18 cellular contexts compared by ENCODE assay signal in the genomic region with DNA sequence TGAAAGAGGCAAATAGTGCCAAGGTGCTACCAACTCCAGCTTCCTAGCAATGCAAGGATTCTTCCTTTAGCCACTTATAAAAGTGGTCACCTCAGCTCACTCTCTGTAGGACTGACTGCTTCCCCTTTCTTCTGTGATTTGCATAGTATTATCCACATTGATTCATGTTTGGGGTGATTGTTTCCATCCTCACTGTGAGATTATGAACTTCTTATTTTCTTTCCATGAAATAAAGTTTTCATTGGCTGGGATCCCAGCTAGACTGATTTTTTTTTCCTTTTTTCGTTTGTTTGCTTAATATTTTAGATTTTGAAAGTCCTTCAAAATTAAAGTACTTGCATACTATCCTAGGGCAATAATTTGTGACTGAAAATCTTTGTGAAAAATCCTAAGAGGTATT. TPM values are rescaled to one million over a fixed set of nuclear protein-coding genes. Genes with fewer than 3 reads are reported as not detected.
"Had no signal": no experiment of that assay in that cellular context is flagged by ENCODE, and none has a peak within 500 bp of the region (broad histone marks: within the 10 kb centered on the region; RNA-seq: fewer than 3 reads in every experiment).

No MANE protein-coding gene starts in this region.

- H3K27ac ChIP-seq: left ventricle myocardium inferior, neutrophil, tibial nerve had no signal

- H3K4me3 ChIP-seq: left ventricle myocardium inferior, tibial nerve had no signal

- H3K27me3 ChIP-seq: gastrocnemius medialis, neutrophil, tibial nerve had no signal

- DNase-seq: activated CD4-positive, alpha-beta T cell treated with anti-CD3 and anti-CD28 coated beads for 36 hours; activated CD4-positive, alpha-beta T cell treated with anti-CD3 and anti-CD28 coated beads, Interleukin-2, amount 50 U/mL, for 48 hours; activated naive CD4-positive, alpha-beta T cell treated with Interleukin-2 at 50 U/mL for 16 hours; activated T-cell treated with anti-CD3 and anti-CD28 coated beads for 4 hours; anterior cingulate cortex; effector memory CD8-positive, alpha-beta T cell; gastrocnemius medialis; head of caudate nucleus; left ventricle myocardium inferior; natural killer cell; retina; SK-N-SH; stimulated activated CD4-positive, alpha-beta T cell treated with anti-CD3 and anti-CD28 coated beads, Interleukin-2, amount 100 ng/mL, for 24 hours; stimulated activated naive CD4-positive, alpha-beta T cell treated with Interleukin-2 at 50 U/mL for 16 hours; substantia nigra; T-cell had no signal

- H3K9me3 ChIP-seq: gastrocnemius medialis, left ventricle myocardium inferior, neutrophil, SK-N-SH, tibial nerve had no signal

- H3K36me3 ChIP-seq: gastrocnemius medialis, left ventricle myocardium inferior, neutrophil, tibial nerve had no signal

RNA-seq across cellular contexts. Expression of a gene that starts 50.5 kb away (rescaled TPM):
- total RNA-seq: activated CD4-positive, alpha-beta T cell treated with anti-CD3 and anti-CD28 coated beads for 36 hours; natural killer cell had no signal
